ENCODE assay signal across 8 cellular contexts in the genomic region with DNA sequence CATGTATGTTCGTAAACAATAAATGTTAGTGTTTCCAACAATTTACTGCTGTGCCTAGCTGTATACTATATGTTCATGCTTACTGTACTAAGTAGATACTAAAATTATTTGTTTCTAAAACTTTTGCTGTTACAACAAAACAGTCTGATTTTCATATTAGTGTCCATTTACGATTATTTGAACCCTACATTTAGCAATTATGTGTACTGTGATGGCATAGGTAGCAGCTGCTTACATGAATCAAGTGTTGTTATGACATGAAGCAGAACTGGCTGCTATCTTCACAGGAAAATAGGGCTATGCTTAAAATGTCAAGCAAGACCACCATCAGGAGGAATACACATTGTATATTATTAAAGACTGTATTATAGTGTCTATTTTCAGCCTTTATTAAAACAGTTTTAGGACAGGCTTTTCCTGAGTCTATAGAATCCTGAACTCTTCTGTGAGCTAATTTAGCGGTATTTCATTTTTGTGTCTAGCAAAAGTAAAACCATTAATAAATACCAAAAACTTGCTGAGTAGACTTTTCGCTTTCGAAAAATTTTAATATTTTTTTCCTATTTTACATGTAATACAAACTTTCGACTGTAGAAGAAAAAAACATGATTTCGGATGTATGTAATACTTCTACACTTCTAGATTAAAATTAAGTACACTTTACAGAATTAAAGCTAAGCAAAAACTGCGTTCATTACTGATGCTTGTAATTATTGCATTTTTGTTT. TPM values are rescaled to one million over a fixed set of nuclear protein-coding genes. Genes with fewer than 3 reads are reported as not detected.
DNase-seq lines count a peak whose midpoint lies in the region; ATAC-seq and TF ChIP-seq lines count a peak whose summit lies in the region.

No MANE protein-coding gene starts in this region.

- POLR2A ChIA-PET in AG04450 (lab: Yijun Ruan, JAX) = interaction anchor here (0.6 kb wide), 1 partner anchor 79 kb away, joined by 8 read pairs; no protein-coding TSS in a partner anchor

- H3K79me2 ChIP-seq in mammary epithelial cell (ENCODE audit: insufficient read depth, low read length) = peaks cover 31% of the 10 kb centered on the region

- H3K9ac ChIP-seq in HUES48 (ENCODE audit: low read depth, low read length) = no peak overlapping the region
- peak overlapping the region; percentile 95 for H3K9ac ChIP-seq in mammary epithelial cell (ENCODE audit: insufficient read depth, low read length)
- H3K9ac ChIP-seq in muscle layer of colon (ENCODE audit: low read length) = peak overlapping the region; percentile 72

- H2AFZ ChIP-seq in mammary epithelial cell (ENCODE audit: low read depth, low read length) = peak overlapping the region; percentile 81

- H3K36me3 ChIP-seq in HUES48 (ENCODE audit: control insufficient read depth, insufficient read depth, low read length) (peaks cover 13% of the 10 kb centered on the region), mammary epithelial cell (ENCODE audit: insufficient read depth, low read length) (no peaks in the 10 kb centered on the region), muscle layer of colon (ENCODE audit: insufficient read depth, low read length) (no peaks in the 10 kb centered on the region)

- no peaks in the 10 kb centered on the region; the same call in 1 of the 2 replicates for H3K9me3 ChIP-seq in AG04450 (ENCODE audit: control insufficient read depth, insufficient read depth, low read length)
- no peaks in the 10 kb centered on the region for H3K9me3 ChIP-seq in HUES48 (ENCODE audit: control insufficient read depth, insufficient read depth, low read length)
- no peaks in the 10 kb centered on the region for H3K9me3 ChIP-seq in mammary epithelial cell (replicated peaks; ENCODE audit: insufficient read depth, low read length)
- H3K9me3 ChIP-seq in muscle layer of colon (ENCODE audit: low read length) = no peaks in the 10 kb centered on the region

- CTCF ChIA-PET in AG04450 (lab: Charles Lee) = interaction anchor here (0.6 to 6.5 kb wide), 6 partner anchors 9 to 254 kb away, joined by 3 to 28 read pairs (median 9); no protein-coding TSS in a partner anchor
- CTCF ChIA-PET in mammary epithelial cell (lab: Charles Lee; ENCODE audit: low non-redundant PET) = interaction anchor here (0.6 kb wide), 2 partner anchors 20 to 74 kb away, joined by 3 to 11 read pairs; no protein-coding TSS in a partner anchor

- H3K27me3 ChIP-seq in AG04450 (ENCODE audit: control insufficient read depth, insufficient read depth, low read length) (no peaks in the 10 kb centered on the region), HUES48 (ENCODE audit: control insufficient read depth, insufficient read depth, low read length) (no peaks in the 10 kb centered on the region), mammary epithelial cell (ENCODE audit: insufficient read depth, low read length) (no peaks in the 10 kb centered on the region), muscle layer of colon (ENCODE audit: control insufficient read depth in 1 of 2, insufficient read depth in 2 of 2, low read length in 2 of 2) (no peaks in the 10 kb centered on the region)

- H4K20me1 ChIP-seq in mammary epithelial cell (ENCODE audit: insufficient read depth, low read length) = no peaks in the 10 kb centered on the region

- H3K4me2 ChIP-seq in mammary epithelial cell (ENCODE audit: insufficient read depth, low read depth, low read length) = peak overlapping the region; percentile 90

- no peak for ATAC-seq in HG03342 (IDR thresholded peaks at IDR 0.05; ENCODE audit: unreplicated experiment)
- ATAC-seq in GM19452 (IDR thresholded peaks at IDR 0.05; ENCODE audit: unreplicated experiment) = no peak

- peaks cover 3% of the 10 kb centered on the region; the same call in 1 of the 2 replicates for H3K4me1 ChIP-seq in HUES48 (ENCODE audit: control insufficient read depth, insufficient read depth, low read length)
- peaks cover 3% of the 10 kb centered on the region for H3K4me1 ChIP-seq in mammary epithelial cell (ENCODE audit: insufficient read depth, low read length)
- H3K4me1 ChIP-seq in muscle layer of colon (ENCODE audit: insufficient read depth, low read length) = peaks cover 4% of the 10 kb centered on the region

- H3K27ac ChIP-seq in AG04450 (ENCODE audit: low read depth, low read length) (no peak overlapping the region), HUES48 (ENCODE audit: low read depth, low read length) (no peak overlapping the region), mammary epithelial cell (ENCODE audit: insufficient read depth, low read depth, low read length) (peak overlapping the region; percentile 97), muscle layer of colon (ENCODE audit: low read depth, low read length) (peak overlapping the region; percentile 98)

- TF ChIP-seq CTCF in AG04450 (IDR thresholded peaks at IDR 0.05; ENCODE audit: low read depth, low read length) = no peak
- TF ChIP-seq CTCF in mammary epithelial cell (conservative IDR thresholded peaks at IDR 0.05 in 1 of 2, IDR thresholded peaks at IDR 0.05 in 1 of 2; ENCODE audit: extremely low read depth in 1 of 2, insufficient read depth in 1 of 2, low read depth in 1 of 2, low read length in 2 of 2) = no peak

- dilution Hi-C loops in mammary epithelial cell (cut with HindIII; ENCODE audit: low sequenced_read_pairs) = no loop called here

- intact Hi-C loops in mammary epithelial cell (cut with micrococcal nuclease) = loop anchor here (1.0 kb wide), 1 partner anchor 221 kb away; no protein-coding TSS in a partner anchor

- peak overlapping the region; percentile 75 for H3K4me3 ChIP-seq in AG04450 (ENCODE audit: low read depth, low read length)
- peak overlapping the region; percentile 93 for H3K4me3 ChIP-seq in HUES48 (ENCODE audit: low read depth, low read length)
- peak overlapping the region; percentile 59 to 65 (median 60) for H3K4me3 ChIP-seq in mammary epithelial cell (replicated peaks in 1 of 3; ENCODE audit: insufficient read depth in 1 of 3, low read depth in 2 of 3, low read length in 3 of 3)
- H3K4me3 ChIP-seq in muscle layer of colon (ENCODE audit: low read depth in 1 of 2, low read length in 2 of 2) = peak overlapping the region; percentile 86 to 87

- 73% methylated on average over 8 of the region's 8 CpGs for WGBS in mammary epithelial cell (ENCODE audit: low coverage, missing lambda C conversion rate)

- in situ Hi-C loops in mammary epithelial cell (cut with MboI; ENCODE audit: low sequenced_read_pairs in 2 of 2) = no loop called here

- no TSS peak for BruUV-seq in mammary epithelial cell (replicated peaks; lab: Mats Ljungman, UMichigan)

- DNase-seq in AG04450 (ENCODE audit: low read depth, low spot score) (no peak), mammary epithelial cell (no peak), Kasumi-1 (lab: John Stamatoyannopoulos, UW) (no peak), middle frontal gyrus (ENCODE audit: extremely low spot score, low spot score) (no peak)

RNA-seq across cellular contexts. Expression of a gene that starts 1.1 kb away (rescaled TPM):
- 6.1 and 9.4 TPM in 2 replicates for polyA plus RNA-seq in AG04450 (2011; rRNA removed)
- 6.1 and 11.5 TPM in 2 replicates for polyA minus RNA-seq in AG04450 (2011; rRNA and poly(A)+ RNA removed)
- total RNA-seq in mammary epithelial cell = 10 to 100 TPM; 10.5 to 13.0 TPM
- 5.7 TPM for polyA plus RNA-seq in mammary epithelial cell
- 24.5 TPM for polyA minus RNA-seq in mammary epithelial cell

Comparison
In these comparisons a context has a peak if more than half of its experiments do, and no peak if none do; other contexts are left out.
1. H3K27ac ChIP-seq: peak in mammary epithelial cell (single experiment) and muscle layer of colon (single experiment); none in AG04450 (single experiment) and HUES48 (single experiment).
2. Peak in every context shown above with its lines, with median percentiles within 50 percentile points of each other: H3K4me3 ChIP-seq.